In the genomic region with DNA sequence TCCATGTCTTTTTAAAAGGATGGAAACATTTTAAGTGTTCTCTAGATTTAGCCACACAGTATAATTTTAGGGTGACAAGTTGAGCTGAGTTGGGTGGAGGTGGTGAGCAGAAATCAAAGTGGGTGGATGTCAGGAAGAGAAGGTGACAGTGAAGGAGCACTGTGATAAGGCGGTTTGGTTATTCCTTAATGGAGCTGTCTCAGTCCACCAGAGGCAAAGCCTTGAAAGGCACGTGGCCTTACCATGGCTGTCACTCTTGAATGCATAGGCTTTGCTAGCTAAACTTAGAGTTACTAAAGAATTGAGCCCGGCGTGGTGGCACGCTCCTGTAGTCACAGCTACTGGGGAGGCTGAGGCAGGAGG, we compare ENCODE assay signal across 10 cellular contexts. TPM values are rescaled to one million over a fixed set of nuclear protein-coding genes. Genes with fewer than 3 reads are reported as not detected.
DNase-seq lines count a peak whose midpoint lies in the region; ATAC-seq, FAIRE-seq and TF ChIP-seq lines count a peak whose summit lies in the region.
"Had no signal": no experiment of that assay in that cellular context is flagged by ENCODE, and none has a peak within 500 bp of the region (broad histone marks: within the 10 kb centered on the region; RNA-seq: fewer than 3 reads in every experiment).

No MANE protein-coding gene starts in this region.

- in situ Hi-C loops in HepG2 (cut with HindIII; ENCODE audit: extremely low pct_ligation_motif_present, low pct_unique_long_range_greater_than_20kb), result no loop called here

- H4K91ac ChIP-seq in mesenchymal stem cell (ENCODE audit: low read length), result no peak overlapping the region

- H3K23ac ChIP-seq in mesenchymal stem cell (ENCODE audit: low read length in 2 of 2), result no peak overlapping the region

- ATAC-seq in HepG2 (no peak), right lobe of liver (no peak), GM18909 (IDR thresholded peaks at IDR 0.05; ENCODE audit: poor library complexity, unreplicated experiment) (no peak), GM18873 (IDR thresholded peaks at IDR 0.05; ENCODE audit: low FRiP score, unreplicated experiment) (no peak)

- H3K4me2 ChIP-seq in HepG2 (ENCODE audit: low read depth, low read length) (peak overlapping the region; percentile 97), mesenchymal stem cell (ENCODE audit: low read length, poor library complexity, severe bottlenecking) (no peak overlapping the region)
- H3K4me2 ChIP-seq: KMS-11 had no signal

- no peak overlapping the region for H3K4me3 ChIP-seq in HepG2 (replicated peaks in 1 of 3; ENCODE audit: insufficient read depth in 1 of 3, low read depth in 2 of 3, low read length in 3 of 3)
- H3K4me3 ChIP-seq in right lobe of liver, result peak overlapping the region in 1 of 3 donors; percentile 58
- H3K4me3 ChIP-seq in mesenchymal stem cell (ENCODE audit: insufficient read depth in 1 of 2, low read depth in 1 of 2, low read length in 2 of 2), result peak overlapping the region in 1 of 2 experiments; percentile 87
- no peak overlapping the region for H3K4me3 ChIP-seq in uterus

- H4K8ac ChIP-seq in mesenchymal stem cell (ENCODE audit: low read length), result peak overlapping the region; percentile 61

- TF ChIP-seq RAD21 in HepG2 (CRISPR knock-in tag; IDR thresholded peaks at IDR 0.05), result no peak

- no peak for TF ChIP-seq EP300 in HepG2 (IDR thresholded peaks at IDR 0.05; ENCODE audit: low read depth in 2 of 2, low read length in 2 of 2)
- TF ChIP-seq EP300 in HepG2 (CRISPR knock-in tag; IDR thresholded peaks at IDR 0.05; ENCODE audit: borderline replicate concordance), result no peak

- intact Hi-C loops in HepG2 (cut with micrococcal nuclease; ENCODE audit: unreplicated experiment) (loop anchor here (1.0 to 2.0 kb wide), 2 partner anchors 14 to 16 kb away; a partner anchor contains a TSS), right lobe of liver (cut with DNase I) (no loop called here), uterus (cut with DNase I; ENCODE audit: low total_unique reads) (no loop called here)

- no peak for TF ChIP-seq POLR2A in HepG2 (IDR thresholded peaks at IDR 0.05; ENCODE audit: insufficient read depth in 1 of 2, low read depth in 2 of 2, low read length in 2 of 2)
- no peak for TF ChIP-seq POLR2A in right lobe of liver (IDR thresholded peaks at IDR 0.05)
- TF ChIP-seq POLR2A in uterus (IDR thresholded peaks at IDR 0.05), result no peak

- CTCF ChIA-PET in HepG2 (lab: Yijun Ruan, JAX; ENCODE audit: low intra/inter-chr PET ratio, low total read pairs), result no interaction called here

- H3K18ac ChIP-seq in mesenchymal stem cell (ENCODE audit: low read depth in 1 of 2, low read length in 2 of 2), result no peak overlapping the region

- H3K27me3 ChIP-seq in HepG2 (ENCODE audit: control insufficient read depth in 1 of 2, insufficient read depth in 2 of 2, low read length in 2 of 2) (no peaks in the 10 kb centered on the region), right lobe of liver (no peaks in the 10 kb centered on the region), mesenchymal stem cell (ENCODE audit: control insufficient read depth in 1 of 2, insufficient read depth in 1 of 2, low read length in 2 of 2) (no peaks in the 10 kb centered on the region), uterus (no peaks in the 10 kb centered on the region)

- H2AK5ac ChIP-seq in mesenchymal stem cell (ENCODE audit: low read length, severe bottlenecking), result no peak overlapping the region

- H3K9me3 ChIP-seq in HepG2 (ENCODE audit: low read length) (no peaks in the 10 kb centered on the region), right lobe of liver (no peaks in the 10 kb centered on the region), mesenchymal stem cell (ENCODE audit: control insufficient read depth, low read length) (no peaks in the 10 kb centered on the region), uterus (no peaks in the 10 kb centered on the region)

- no peaks in the 10 kb centered on the region for H3K9me3 Mint-ChIP-seq in brain

- peak overlapping the region; percentile 21 to 38 for H2BK12ac ChIP-seq in mesenchymal stem cell (ENCODE audit: low read length in 2 of 2)

- no peak for DNase-seq in HepG2 (ENCODE audit: low spot score)
- no peak for DNase-seq in right lobe of liver
- peak; percentile 20 for DNase-seq in mesenchymal stem cell
- no peak for DNase-seq in uterus
- no peak for DNase-seq in stimulated activated CD4-positive, alpha-beta T cell treated with anti-CD3 and anti-CD28 coated beads, Interleukin-12 subunit alpha, Interleukin-12 subunit beta, amount 100 ng/mL, for 4 hours

- H3K4me1 ChIP-seq in HepG2 (ENCODE audit: insufficient read depth, low read length), result peaks cover 60% of the 10 kb centered on the region
- H3K4me1 ChIP-seq in right lobe of liver, result peaks cover 0 to 4% (median 0%) of the 10 kb centered on the region in 4 donors
- H3K4me1 ChIP-seq in mesenchymal stem cell (ENCODE audit: control insufficient read depth, insufficient read depth, low read depth, low read length), result peaks cover 10% of the 10 kb centered on the region
- no peaks in the 10 kb centered on the region for H3K4me1 ChIP-seq in uterus

- H3K27ac ChIP-seq in HepG2 (ENCODE audit: extremely low read length, insufficient read depth, low read length) (peak overlapping the region; percentile 60), right lobe of liver (no peak overlapping the region), mesenchymal stem cell (ENCODE audit: low read length, poor library complexity, severe bottlenecking) (no peak overlapping the region), uterus (peak overlapping the region; percentile 26 to 68)
- H3K27ac ChIP-seq: KMS-11 had no signal

- FAIRE-seq in HepG2 (lab: Jason Lieb, UNC), result no peak
- FAIRE-seq: D721Med had no signal

- 93% methylated on average over 5 of the region's 5 CpGs for WGBS in HepG2 (ENCODE audit: low lambda C conversion rate)
- 40% methylated on average over 2 of the region's 5 CpGs for WGBS in right lobe of liver (ENCODE audit: insufficient coverage, low coverage, low lambda C conversion rate, missing lambda C conversion rate)
- 85% methylated on average over 5 of the region's 5 CpGs for WGBS in mesenchymal stem cell

- no peak overlapping the region for H3K4ac ChIP-seq in mesenchymal stem cell (ENCODE audit: low read depth in 1 of 2, low read length in 2 of 2)

- H3K4me1 Mint-ChIP-seq in brain, result peaks cover 11% of the 10 kb centered on the region

- H2AFZ ChIP-seq in HepG2 (ENCODE audit: low read length) (no peak overlapping the region), mesenchymal stem cell (ENCODE audit: low read depth, low read length) (no peak overlapping the region)

- no peaks in the 10 kb centered on the region for H4K20me1 ChIP-seq in HepG2 (ENCODE audit: insufficient read depth, low read length)

- TF ChIP-seq CTCF in HepG2 (CRISPR knock-in tag; IDR thresholded peaks at IDR 0.05), result no peak
- no peak for TF ChIP-seq CTCF in right lobe of liver (IDR thresholded peaks at IDR 0.05)
- TF ChIP-seq CTCF in brain (conservative IDR thresholded peaks at IDR 0.05), result no peak
- no peak for TF ChIP-seq CTCF in uterus (IDR thresholded peaks at IDR 0.05)

- peaks cover 17% of the 10 kb centered on the region for H3K27me3 Mint-ChIP-seq in brain

- H3K4me3 Mint-ChIP-seq in brain, result peak overlapping the region; percentile 72 to 86 (median 83)

- no peaks in the 10 kb centered on the region for H3K79me1 ChIP-seq in mesenchymal stem cell (replicated peaks; ENCODE audit: low read length, poor library complexity, severe bottlenecking)

- no peaks in the 10 kb centered on the region for H3K36me3 Mint-ChIP-seq in brain

- no peaks in the 10 kb centered on the region for H3K36me3 ChIP-seq in HepG2 (replicated peaks in 1 of 2; ENCODE audit: control insufficient read depth in 1 of 2, insufficient read depth in 2 of 2, low read length in 2 of 2)
- H3K36me3 ChIP-seq in right lobe of liver, result no peaks in the 10 kb centered on the region
- no peaks in the 10 kb centered on the region for H3K36me3 ChIP-seq in mesenchymal stem cell (ENCODE audit: control insufficient read depth in 1 of 2, insufficient read depth in 2 of 2, low read depth in 1 of 2, low read length in 2 of 2)
- no peaks in the 10 kb centered on the region for H3K36me3 ChIP-seq in uterus

- peak overlapping the region in 1 of 5 experiments; percentile 72 for H3K27ac Mint-ChIP-seq in brain

- H3K9ac ChIP-seq in HepG2 (ENCODE audit: insufficient read depth, low read depth, low read length) (no peak overlapping the region), mesenchymal stem cell (ENCODE audit: low read length) (no peak overlapping the region)
- H3K9ac ChIP-seq: KMS-11 had no signal

- peak overlapping the region; percentile 36 for H2BK15ac ChIP-seq in mesenchymal stem cell (ENCODE audit: low read depth, poor library complexity, severe bottlenecking)

- POLR2A ChIA-PET in HepG2 (lab: Yijun Ruan, JAX), result interaction anchor here (0.7 to 3.5 kb wide), 9 partner anchors 10 to 139 kb away, joined by 3 to 50 read pairs (median 9); a partner anchor contains a TSS

- H3K79me2 ChIP-seq in HepG2 (ENCODE audit: insufficient read depth, low read length), result no peaks in the 10 kb centered on the region

- H2BK5ac ChIP-seq in mesenchymal stem cell (ENCODE audit: low read depth, low read length, poor library complexity, severe bottlenecking), result no peak overlapping the region

- H3K14ac ChIP-seq in mesenchymal stem cell (ENCODE audit: low read length in 2 of 2), result no peak overlapping the region

- no peak overlapping the region for H2BK120ac ChIP-seq in mesenchymal stem cell (ENCODE audit: low read depth, low read length)

- BruUV-seq in HepG2 (replicated peaks; lab: Mats Ljungman, UMichigan), result no TSS peak

RNA-seq across cellular contexts. Expression of a gene that starts 0.6 kb away (rescaled TPM):
- 0.29 TPM in 1 of 2 replicates, not detected in the other for total RNA-seq in HepG2 (2016; rRNA removed; fragmentation: Illumina TruSeq; extraction: Trizol)
- 0.09 TPM in 1 of 2 replicates, not detected in the other for total RNA-seq in HepG2 (2016; cell fraction: cytosol; rRNA removed; fragmentation: Illumina TruSeq; extraction: Trizol; ENCODE audit: low read depth)
- 0.11 TPM in 1 of 2 replicates, not detected in the other for total RNA-seq in HepG2 (2016; cell fraction: insoluble cytoplasmic fraction; rRNA removed; fragmentation: Illumina TruSeq; extraction: Trizol)
- 0.21 TPM in 1 of 2 replicates, not detected in the other for total RNA-seq in HepG2 (2016; cell fraction: membrane; rRNA removed; fragmentation: Illumina TruSeq; extraction: Trizol)
- 0.25 TPM in 1 of 2 replicates, not detected in the other for total RNA-seq in HepG2 (2016; cell fraction: nucleus; rRNA removed; fragmentation: Illumina TruSeq; extraction: Trizol)
- polyA plus RNA-seq in HepG2 (2011; rRNA removed), result 0.07 and 0.08 TPM in 2 replicates
- 0.04 and 0.14 TPM in 2 replicates for polyA plus RNA-seq in HepG2 (2011; cell fraction: cytosol; rRNA removed)
- 0.21 and 0.51 TPM in 2 replicates for polyA plus RNA-seq in HepG2 (2011; cell fraction: nucleus; rRNA removed)
- not detected in 2 replicates for polyA plus RNA-seq in HepG2 (2012)
- not detected in 2 replicates for polyA plus RNA-seq in HepG2 (2016; cell fraction: cytosol; fragmentation: Illumina TruSeq; extraction: Trizol; ENCODE audit: low read depth)
- not detected in 2 replicates for polyA plus RNA-seq in HepG2 (2016; cell fraction: insoluble cytoplasmic fraction; fragmentation: Illumina TruSeq; extraction: Trizol; ENCODE audit: low read depth)
- polyA plus RNA-seq in HepG2 (2016; cell fraction: membrane; fragmentation: Illumina TruSeq; extraction: Trizol; ENCODE audit: low read depth), result 0.09 TPM in 1 of 2 replicates, not detected in the other
- polyA plus RNA-seq in HepG2 (2016; cell fraction: nucleus; fragmentation: Illumina TruSeq; extraction: Trizol; ENCODE audit: insufficient read depth, low read depth), result 0.28 TPM in 1 of 2 replicates, not detected in the other
- not detected in 2 replicates for polyA minus RNA-seq in HepG2 (2011; rRNA and poly(A)+ RNA removed; ENCODE audit: low replicate concordance)
- polyA minus RNA-seq in HepG2 (2011; cell fraction: cytosol; rRNA and poly(A)+ RNA removed), result not detected in 2 replicates
- polyA minus RNA-seq in HepG2 (2011; cell fraction: nucleus; rRNA and poly(A)+ RNA removed), result 0.26 TPM in 1 of 2 replicates, not detected in the other
- under 1 TPM in 2 of 6 experiments, not detected in 4; 0.13 to 0.46 TPM for total RNA-seq in right lobe of liver
- polyA plus RNA-seq in brain (ENCODE audit: insufficient read depth, low read depth, low replicate concordance), result not detected
- 0.04 TPM for polyA plus RNA-seq in mesenchymal stem cell (2013, experiment 1 of 2)
- 0.11 TPM for polyA plus RNA-seq in mesenchymal stem cell (2013, experiment 2 of 2)
- total RNA-seq in uterus, result under 1 TPM in 1 of 4 donors, not detected in 3; 0.41 TPM

RNA-seq across cellular contexts. Expression of a gene that starts 14.7 kb away (rescaled TPM):
- total RNA-seq in HepG2 (2016; rRNA removed; fragmentation: Illumina TruSeq; extraction: Trizol) (4.3 and 5.0 TPM in 2 replicates), right lobe of liver (10 to 100 TPM in 2 of 6 experiments, 1 to 10 TPM in 4; 3.6 to 13.6 (median 7.3) TPM), uterus (10 to 100 TPM in 1 of 4 donors, 1 to 10 TPM in 1, under 1 TPM in 2; under 0.01 to 15.0 (median 4.0) TPM)
- total RNA-seq in HepG2 (2016; cell fraction: cytosol; rRNA removed; fragmentation: Illumina TruSeq; extraction: Trizol; ENCODE audit: low read depth), result 1.2 TPM in 2 replicates
- total RNA-seq in HepG2 (2016; cell fraction: insoluble cytoplasmic fraction; rRNA removed; fragmentation: Illumina TruSeq; extraction: Trizol), result 5.0 and 6.6 TPM in 2 replicates
- total RNA-seq in HepG2 (2016; cell fraction: membrane; rRNA removed; fragmentation: Illumina TruSeq; extraction: Trizol), result 2.4 and 2.8 TPM in 2 replicates
- total RNA-seq in HepG2 (2016; cell fraction: nucleus; rRNA removed; fragmentation: Illumina TruSeq; extraction: Trizol), result 4.7 and 4.8 TPM in 2 replicates
- polyA plus RNA-seq in HepG2 (2011; rRNA removed) (1.5 and 2.2 TPM in 2 replicates), brain (ENCODE audit: insufficient read depth, low read depth, low replicate concordance) (0.76 TPM)
- 0.83 and 1.3 TPM in 2 replicates for polyA plus RNA-seq in HepG2 (2011; cell fraction: cytosol; rRNA removed)
- 6.5 and 7.4 TPM in 2 replicates for polyA plus RNA-seq in HepG2 (2011; cell fraction: nucleus; rRNA removed)
- 0.84 and 1.2 TPM in 2 replicates for polyA plus RNA-seq in HepG2 (2012)
- polyA plus RNA-seq in HepG2 (2016; cell fraction: cytosol; fragmentation: Illumina TruSeq; extraction: Trizol; ENCODE audit: low read depth), result 0.17 and 0.42 TPM in 2 replicates
- polyA plus RNA-seq in HepG2 (2016; cell fraction: insoluble cytoplasmic fraction; fragmentation: Illumina TruSeq; extraction: Trizol; ENCODE audit: low read depth), result 2.4 and 3.1 TPM in 2 replicates
- 0.72 and 0.86 TPM in 2 replicates for polyA plus RNA-seq in HepG2 (2016; cell fraction: membrane; fragmentation: Illumina TruSeq; extraction: Trizol; ENCODE audit: low read depth)
- 2.7 and 3.3 TPM in 2 replicates for polyA plus RNA-seq in HepG2 (2016; cell fraction: nucleus; fragmentation: Illumina TruSeq; extraction: Trizol; ENCODE audit: insufficient read depth, low read depth)
- polyA minus RNA-seq in HepG2 (2011; rRNA and poly(A)+ RNA removed; ENCODE audit: low replicate concordance), result 18.9 and 23.4 TPM in 2 replicates
- 1.2 and 3.0 TPM in 2 replicates for polyA minus RNA-seq in HepG2 (2011; cell fraction: cytosol; rRNA and poly(A)+ RNA removed)
- 12.5 and 15.4 TPM in 2 replicates for polyA minus RNA-seq in HepG2 (2011; cell fraction: nucleus; rRNA and poly(A)+ RNA removed)
- 1.1 TPM for polyA plus RNA-seq in mesenchymal stem cell (2013, experiment 1 of 2)
- 1.0 TPM for polyA plus RNA-seq in mesenchymal stem cell (2013, experiment 2 of 2)

RNA-seq across cellular contexts. Expression of a gene that starts 15.0 kb away (rescaled TPM):
- 38.7 and 52.4 TPM in 2 replicates for total RNA-seq in HepG2 (2016; rRNA removed; fragmentation: Illumina TruSeq; extraction: Trizol)
- total RNA-seq in HepG2 (2016; cell fraction: cytosol; rRNA removed; fragmentation: Illumina TruSeq; extraction: Trizol; ENCODE audit: low read depth), result 18.8 and 20.6 TPM in 2 replicates
- total RNA-seq in HepG2 (2016; cell fraction: insoluble cytoplasmic fraction; rRNA removed; fragmentation: Illumina TruSeq; extraction: Trizol), result 43.1 and 52.3 TPM in 2 replicates
- total RNA-seq in HepG2 (2016; cell fraction: membrane; rRNA removed; fragmentation: Illumina TruSeq; extraction: Trizol), result 30.4 and 35.8 TPM in 2 replicates
- total RNA-seq in HepG2 (2016; cell fraction: nucleus; rRNA removed; fragmentation: Illumina TruSeq; extraction: Trizol), result 22.1 and 24.2 TPM in 2 replicates
- 72.7 and 73.6 TPM in 2 replicates for polyA plus RNA-seq in HepG2 (2011; rRNA removed)
- polyA plus RNA-seq in HepG2 (2011; cell fraction: cytosol; rRNA removed), result 50.7 and 83.9 TPM in 2 replicates
- 47.6 and 49.0 TPM in 2 replicates for polyA plus RNA-seq in HepG2 (2011; cell fraction: nucleus; rRNA removed)
- 22.9 and 33.8 TPM in 2 replicates for polyA plus RNA-seq in HepG2 (2012)
- 38.0 and 44.9 TPM in 2 replicates for polyA plus RNA-seq in HepG2 (2016; cell fraction: cytosol; fragmentation: Illumina TruSeq; extraction: Trizol; ENCODE audit: low read depth)
- 88.2 and 89.6 TPM in 2 replicates for polyA plus RNA-seq in HepG2 (2016; cell fraction: insoluble cytoplasmic fraction; fragmentation: Illumina TruSeq; extraction: Trizol; ENCODE audit: low read depth)
- 44.3 and 53.1 TPM in 2 replicates for polyA plus RNA-seq in HepG2 (2016; cell fraction: membrane; fragmentation: Illumina TruSeq; extraction: Trizol; ENCODE audit: low read depth)
- 71.0 and 73.3 TPM in 2 replicates for polyA plus RNA-seq in HepG2 (2016; cell fraction: nucleus; fragmentation: Illumina TruSeq; extraction: Trizol; ENCODE audit: insufficient read depth, low read depth)
- 45.8 and 91.0 TPM in 2 replicates for polyA minus RNA-seq in HepG2 (2011; rRNA and poly(A)+ RNA removed; ENCODE audit: low replicate concordance)
- polyA minus RNA-seq in HepG2 (2011; cell fraction: cytosol; rRNA and poly(A)+ RNA removed), result 10.3 and 12.9 TPM in 2 replicates
- polyA minus RNA-seq in HepG2 (2011; cell fraction: nucleus; rRNA and poly(A)+ RNA removed), result 5.7 TPM in 2 replicates
- 10 to 100 TPM; 43.4 to 83.0 (median 51.0) TPM for total RNA-seq in right lobe of liver
- polyA plus RNA-seq in brain (ENCODE audit: insufficient read depth, low read depth, low replicate concordance), result 40.0 TPM
- 90.2 TPM for polyA plus RNA-seq in mesenchymal stem cell (2013, experiment 1 of 2)
- polyA plus RNA-seq in mesenchymal stem cell (2013, experiment 2 of 2), result 93.4 TPM
- total RNA-seq in uterus, result 10 to 100 TPM in 3 of 4 donors, 1 to 10 TPM in 1; 9.5 to 80.7 (median 49.2) TPM

RNA-seq across cellular contexts. Expression of a gene that starts 16.7 kb away (rescaled TPM):
- total RNA-seq in HepG2 (2016; rRNA removed; fragmentation: Illumina TruSeq; extraction: Trizol) (63.7 and 77.7 TPM in 2 replicates), right lobe of liver (10 to 100 TPM; 24.0 to 29.5 (median 26.4) TPM), uterus (100 to 1,000 TPM in 1 of 4 donors, 10 to 100 TPM in 3; 35.6 to 119 (median 69.4) TPM)
- total RNA-seq in HepG2 (2016; cell fraction: cytosol; rRNA removed; fragmentation: Illumina TruSeq; extraction: Trizol; ENCODE audit: low read depth), result 11.5 and 13.8 TPM in 2 replicates
- 60.1 and 83.0 TPM in 2 replicates for total RNA-seq in HepG2 (2016; cell fraction: insoluble cytoplasmic fraction; rRNA removed; fragmentation: Illumina TruSeq; extraction: Trizol)
- total RNA-seq in HepG2 (2016; cell fraction: membrane; rRNA removed; fragmentation: Illumina TruSeq; extraction: Trizol), result 39.4 and 40.9 TPM in 2 replicates
- total RNA-seq in HepG2 (2016; cell fraction: nucleus; rRNA removed; fragmentation: Illumina TruSeq; extraction: Trizol), result 26.7 and 28.3 TPM in 2 replicates
- polyA plus RNA-seq in HepG2 (2011; rRNA removed) (39.8 and 44.2 TPM in 2 replicates), brain (ENCODE audit: insufficient read depth, low read depth, low replicate concordance) (189 TPM)
- polyA plus RNA-seq in HepG2 (2011; cell fraction: cytosol; rRNA removed), result 31.8 and 47.0 TPM in 2 replicates
- 12.2 and 16.6 TPM in 2 replicates for polyA plus RNA-seq in HepG2 (2011; cell fraction: nucleus; rRNA removed)
- 42.4 and 48.2 TPM in 2 replicates for polyA plus RNA-seq in HepG2 (2012)
- 13.2 and 14.3 TPM in 2 replicates for polyA plus RNA-seq in HepG2 (2016; cell fraction: cytosol; fragmentation: Illumina TruSeq; extraction: Trizol; ENCODE audit: low read depth)
- polyA plus RNA-seq in HepG2 (2016; cell fraction: insoluble cytoplasmic fraction; fragmentation: Illumina TruSeq; extraction: Trizol; ENCODE audit: low read depth), result 79.7 and 93.5 TPM in 2 replicates
- polyA plus RNA-seq in HepG2 (2016; cell fraction: membrane; fragmentation: Illumina TruSeq; extraction: Trizol; ENCODE audit: low read depth), result 29.5 and 31.6 TPM in 2 replicates
- 39.0 and 42.2 TPM in 2 replicates for polyA plus RNA-seq in HepG2 (2016; cell fraction: nucleus; fragmentation: Illumina TruSeq; extraction: Trizol; ENCODE audit: insufficient read depth, low read depth)
- polyA minus RNA-seq in HepG2 (2011; rRNA and poly(A)+ RNA removed; ENCODE audit: low replicate concordance), result 32.4 and 58.8 TPM in 2 replicates
- 15.7 and 19.1 TPM in 2 replicates for polyA minus RNA-seq in HepG2 (2011; cell fraction: cytosol; rRNA and poly(A)+ RNA removed)
- polyA minus RNA-seq in HepG2 (2011; cell fraction: nucleus; rRNA and poly(A)+ RNA removed), result 11.7 and 13.3 TPM in 2 replicates
- 59.1 TPM for polyA plus RNA-seq in mesenchymal stem cell (2013, experiment 1 of 2)
- 58.8 TPM for polyA plus RNA-seq in mesenchymal stem cell (2013, experiment 2 of 2)

RNA-seq across cellular contexts. Expression of a gene that starts 47.6 kb away (rescaled TPM):
- total RNA-seq in HepG2 (2016; rRNA removed; fragmentation: Illumina TruSeq; extraction: Trizol) (1.3 and 2.1 TPM in 2 replicates), right lobe of liver (10 to 100 TPM; 17.1 to 67.7 (median 20.3) TPM), uterus (10 to 100 TPM in 3 of 4 donors, 1 to 10 TPM in 1; 6.7 to 50.1 (median 22.8) TPM)
- 2.8 and 3.6 TPM in 2 replicates for total RNA-seq in HepG2 (2016; cell fraction: cytosol; rRNA removed; fragmentation: Illumina TruSeq; extraction: Trizol; ENCODE audit: low read depth)
- 1.8 and 2.7 TPM in 2 replicates for total RNA-seq in HepG2 (2016; cell fraction: insoluble cytoplasmic fraction; rRNA removed; fragmentation: Illumina TruSeq; extraction: Trizol)
- total RNA-seq in HepG2 (2016; cell fraction: membrane; rRNA removed; fragmentation: Illumina TruSeq; extraction: Trizol), result 1.5 and 1.8 TPM in 2 replicates
- 4.4 and 5.3 TPM in 2 replicates for total RNA-seq in HepG2 (2016; cell fraction: nucleus; rRNA removed; fragmentation: Illumina TruSeq; extraction: Trizol)
- polyA plus RNA-seq in HepG2 (2011; rRNA removed) (17.0 and 31.8 TPM in 2 replicates), brain (ENCODE audit: insufficient read depth, low read depth, low replicate concordance) (24.1 TPM)
- polyA plus RNA-seq in HepG2 (2011; cell fraction: cytosol; rRNA removed), result 11.3 and 13.8 TPM in 2 replicates
- 63.8 and 71.1 TPM in 2 replicates for polyA plus RNA-seq in HepG2 (2011; cell fraction: nucleus; rRNA removed)
- polyA plus RNA-seq in HepG2 (2012), result 11.2 and 22.4 TPM in 2 replicates
- polyA plus RNA-seq in HepG2 (2016; cell fraction: cytosol; fragmentation: Illumina TruSeq; extraction: Trizol; ENCODE audit: low read depth), result 0.40 and 0.47 TPM in 2 replicates
- 2.0 and 2.2 TPM in 2 replicates for polyA plus RNA-seq in HepG2 (2016; cell fraction: insoluble cytoplasmic fraction; fragmentation: Illumina TruSeq; extraction: Trizol; ENCODE audit: low read depth)
- polyA plus RNA-seq in HepG2 (2016; cell fraction: membrane; fragmentation: Illumina TruSeq; extraction: Trizol; ENCODE audit: low read depth), result 0.70 and 1.2 TPM in 2 replicates
- 14.4 and 14.8 TPM in 2 replicates for polyA plus RNA-seq in HepG2 (2016; cell fraction: nucleus; fragmentation: Illumina TruSeq; extraction: Trizol; ENCODE audit: insufficient read depth, low read depth)
- 42.2 and 71.8 TPM in 2 replicates for polyA minus RNA-seq in HepG2 (2011; rRNA and poly(A)+ RNA removed; ENCODE audit: low replicate concordance)
- polyA minus RNA-seq in HepG2 (2011; cell fraction: cytosol; rRNA and poly(A)+ RNA removed), result 25.4 and 35.9 TPM in 2 replicates
- polyA minus RNA-seq in HepG2 (2011; cell fraction: nucleus; rRNA and poly(A)+ RNA removed), result 35.4 and 39.4 TPM in 2 replicates
- 21.4 TPM for polyA plus RNA-seq in mesenchymal stem cell (2013, experiment 1 of 2)
- polyA plus RNA-seq in mesenchymal stem cell (2013, experiment 2 of 2), result 22.7 TPM

Comparison
In these comparisons a context has a peak if more than half of its experiments do, and no peak if none do; other contexts are left out.
1. H3K27ac ChIP-seq: peak in HepG2 (single experiment) and uterus (2 of 2); none in right lobe of liver (0 of 3) and mesenchymal stem cell (single experiment).